Comparison of ENCODE assay signal across 20 cellular contexts in genomic region chr12:15543347-15543746, GRCh38.
"Had no signal": no experiment of that assay in that cellular context is flagged by ENCODE, and none has a peak within 500 bp of the region (broad histone marks: within the 10 kb centered on the region; RNA-seq: fewer than 3 reads in every experiment).

No MANE protein-coding gene starts in this region.

- H3K9me2 ChIP-seq: SK-N-SH had no signal

- ATAC-seq: heart right ventricle, left lobe of liver, psoas muscle, sciatic nerve, upper lobe of right lung had no signal

- H3K27ac ChIP-seq: cardiac muscle cell, heart right ventricle, psoas muscle, suprapubic skin, upper lobe of right lung had no signal

- H3K27me3 Mint-ChIP-seq: activated CD4-positive, alpha-beta memory T cell treated with anti-CD3 and anti-CD28 coated beads for 36 hours had no signal

- H3K4me2 ChIP-seq: SK-N-SH had no signal

- H3K4me3 ChIP-seq: cardiac muscle cell, heart right ventricle, psoas muscle, spleen, suprapubic skin, upper lobe of right lung had no signal

- H3K9ac ChIP-seq: SK-N-SH had no signal

- FAIRE-seq: endothelial cell of umbilical vein, frontal cortex, islet of Langerhans, TTC549 had no signal

- H3K4me1 Mint-ChIP-seq: nephron progenitor cell had no signal

- H3K9me3 Mint-ChIP-seq: activated CD4-positive, alpha-beta memory T cell treated with anti-CD3 and anti-CD28 coated beads for 36 hours; activated naive CD4-positive, alpha-beta T cell treated with anti-CD3 and anti-CD28 coated beads for 36 hours; nephron progenitor cell had no signal

- H3K36me3 ChIP-seq: cardiac muscle cell, heart right ventricle, spleen, suprapubic skin, upper lobe of right lung had no signal

- H3K27me3 ChIP-seq: cardiac muscle cell, heart right ventricle, spleen, suprapubic skin, upper lobe of right lung had no signal

- DNase-seq: activated CD4-positive, alpha-beta memory T cell treated with anti-CD3 and anti-CD28 coated beads for 36 hours; activated naive CD4-positive, alpha-beta T cell treated with anti-CD3 and anti-CD28 coated beads for 36 hours; activated T-cell treated with anti-CD3 and anti-CD28 coated beads, Interleukin-2, amount 50 U/mL, for 48 hours; effector CD4-positive, alpha-beta T cell; heart right ventricle; nephron progenitor cell; psoas muscle; SK-N-SH; spleen; stimulated activated CD4-positive, alpha-beta T cell treated with anti-CD3 and anti-CD28 coated beads, Interleukin-1b, Interleukin-23, amount 100 ng/mL, for 48 hours; stimulated activated naive CD4-positive, alpha-beta T cell treated with Interleukin-2 at 50 U/mL for 16 hours; upper lobe of right lung had no signal

- H3K36me3 Mint-ChIP-seq: activated CD4-positive, alpha-beta memory T cell treated with anti-CD3 and anti-CD28 coated beads for 36 hours had no signal

- H3K27ac Mint-ChIP-seq: activated CD4-positive, alpha-beta memory T cell treated with anti-CD3 and anti-CD28 coated beads for 36 hours; activated naive CD4-positive, alpha-beta T cell treated with anti-CD3 and anti-CD28 coated beads for 36 hours; nephron progenitor cell had no signal

- H3K4me1 ChIP-seq: psoas muscle, suprapubic skin, upper lobe of right lung had no signal

- H3K9me3 ChIP-seq: heart right ventricle, psoas muscle, SK-N-SH, spleen, suprapubic skin, upper lobe of right lung had no signal

- H3K4me3 Mint-ChIP-seq: activated CD4-positive, alpha-beta memory T cell treated with anti-CD3 and anti-CD28 coated beads for 36 hours; activated naive CD4-positive, alpha-beta T cell treated with anti-CD3 and anti-CD28 coated beads for 36 hours; nephron progenitor cell had no signal
